19 cellular contexts compared by ENCODE assay signal in genomic region chr10:99467236-99467999, GRCh38. TPM values are rescaled to one million over a fixed set of nuclear protein-coding genes. Genes with fewer than 3 reads are reported as not detected.
DNase-seq lines count a peak whose midpoint lies in the region; ATAC-seq, FAIRE-seq and TF ChIP-seq lines count a peak whose summit lies in the region.
"Had no signal": no experiment of that assay in that cellular context is flagged by ENCODE, and none has a peak within 500 bp of the region (broad histone marks: within the 10 kb centered on the region; RNA-seq: fewer than 3 reads in every experiment).

No MANE protein-coding gene starts in this region.

- no peak for ATAC-seq in HG03469 (IDR thresholded peaks at IDR 0.05; ENCODE audit: unreplicated experiment)
- ATAC-seq: activated T-cell treated with anti-CD3 and anti-CD28 coated beads, Interleukin-2, amount 50 U/mL, for 4 hours; Panc1 had no signal

- no peaks in the 10 kb centered on the region for H3K36me3 ChIP-seq in spleen
- H3K36me3 ChIP-seq: BE2C, brain microvascular endothelial cell had no signal

- no peaks in the 10 kb centered on the region for H3K9me3 ChIP-seq in spleen
- H3K9me3 ChIP-seq: BE2C, testis had no signal

- H3K27ac ChIP-seq in spleen = peak overlapping the region in 6 of 8 donors; percentile 37 to 73 (median 54)
- H3K27ac ChIP-seq: brain microvascular endothelial cell, testis had no signal

- peaks cover 0 to 9% (median 0%) of the 10 kb centered on the region in 6 donors for H3K4me1 ChIP-seq in spleen
- H3K4me1 ChIP-seq: BE2C, testis had no signal

- no peak overlapping the region for H3K4me3 ChIP-seq in spleen
- H3K4me3 ChIP-seq: testis had no signal

- TF ChIP-seq CTCF in spleen (IDR thresholded peaks at IDR 0.05 in 8 of 11, conservative IDR thresholded peaks at IDR 0.05 in 3 of 11) = no peak

- FAIRE-seq in HTR-8/SVneo (lab: Jason Lieb, UNC) = no peak

- TF ChIP-seq POLR2A in spleen (IDR thresholded peaks at IDR 0.05) = no peak

- 66 to 84% (median 79%) methylated on average over 14 of the region's 14 CpGs for WGBS in spleen, 5 donors

- peaks cover 0 to 11% (median 0%) of the 10 kb centered on the region in 7 donors for H3K27me3 ChIP-seq in spleen (replicated peaks in 1 of 7)
- H3K27me3 ChIP-seq: brain microvascular endothelial cell, testis had no signal

- DNase-seq in HS-27A (ENCODE audit: low read depth) = peak; percentile 72
- DNase-seq in amniotic epithelial cell (ENCODE audit: low read depth) = peak; percentile 19
- peak; percentile 79 for DNase-seq in glomerular endothelial cell (ENCODE audit: extremely low read depth, low read depth, low spot score)
- no peak for DNase-seq in spleen
- no peak for DNase-seq in putamen (ENCODE audit: low spot score)
- no peak for DNase-seq in HTR-8/SVneo (ENCODE audit: insufficient read length, low spot score)
- DNase-seq: activated CD4-positive, alpha-beta T cell treated with anti-CD3 and anti-CD28 coated beads, Interleukin-2, amount 50 U/mL, for 48 hours; activated T-cell treated with anti-CD3 and anti-CD28 coated beads, Interleukin-2, amount 50 U/mL, for 4 hours; BE2C; brain microvascular endothelial cell; hypothalamus; kidney glomerular epithelial cell; MM.1S; NCI-H1930; stimulated activated CD4-positive, alpha-beta T cell treated with anti-CD3 and anti-CD28 coated beads, Interleukin-4, amount 100 ng/mL, for 4 hours; stimulated activated CD8-positive, alpha-beta memory T cell treated with anti-CD3 and anti-CD28 coated beads, Interleukin-4, amount 100 ng/mL, for 48 hours; testis had no signal

- intact Hi-C loops in spleen (cut with DNase I; ENCODE audit: low total_unique reads) = no loop called here

RNA-seq across cellular contexts. Expression of gene GOT1, which starts 37.0 kb away (rescaled TPM):
- total RNA-seq in glomerular endothelial cell (14.4 and 22.1 TPM in 2 replicates), spleen (10 to 100 TPM; 11.6 to 23.1 (median 16.6) TPM)
- polyA plus RNA-seq in spleen = 10 to 100 TPM in 2 of 3 donors, 1 to 10 TPM in 1; 9.9 to 12.3 (median 10.7) TPM

Comparison
In these comparisons a context has a peak if more than half of its experiments do, and no peak if none do; other contexts are left out.
1. DNase-seq: peak in HS-27A (single experiment), amniotic epithelial cell (single experiment) and glomerular endothelial cell (single experiment); none in spleen (single experiment), putamen (single experiment) and HTR-8/SVneo (single experiment).